Comparison of ENCODE assay signal across 8 cellular contexts in the genomic region with DNA sequence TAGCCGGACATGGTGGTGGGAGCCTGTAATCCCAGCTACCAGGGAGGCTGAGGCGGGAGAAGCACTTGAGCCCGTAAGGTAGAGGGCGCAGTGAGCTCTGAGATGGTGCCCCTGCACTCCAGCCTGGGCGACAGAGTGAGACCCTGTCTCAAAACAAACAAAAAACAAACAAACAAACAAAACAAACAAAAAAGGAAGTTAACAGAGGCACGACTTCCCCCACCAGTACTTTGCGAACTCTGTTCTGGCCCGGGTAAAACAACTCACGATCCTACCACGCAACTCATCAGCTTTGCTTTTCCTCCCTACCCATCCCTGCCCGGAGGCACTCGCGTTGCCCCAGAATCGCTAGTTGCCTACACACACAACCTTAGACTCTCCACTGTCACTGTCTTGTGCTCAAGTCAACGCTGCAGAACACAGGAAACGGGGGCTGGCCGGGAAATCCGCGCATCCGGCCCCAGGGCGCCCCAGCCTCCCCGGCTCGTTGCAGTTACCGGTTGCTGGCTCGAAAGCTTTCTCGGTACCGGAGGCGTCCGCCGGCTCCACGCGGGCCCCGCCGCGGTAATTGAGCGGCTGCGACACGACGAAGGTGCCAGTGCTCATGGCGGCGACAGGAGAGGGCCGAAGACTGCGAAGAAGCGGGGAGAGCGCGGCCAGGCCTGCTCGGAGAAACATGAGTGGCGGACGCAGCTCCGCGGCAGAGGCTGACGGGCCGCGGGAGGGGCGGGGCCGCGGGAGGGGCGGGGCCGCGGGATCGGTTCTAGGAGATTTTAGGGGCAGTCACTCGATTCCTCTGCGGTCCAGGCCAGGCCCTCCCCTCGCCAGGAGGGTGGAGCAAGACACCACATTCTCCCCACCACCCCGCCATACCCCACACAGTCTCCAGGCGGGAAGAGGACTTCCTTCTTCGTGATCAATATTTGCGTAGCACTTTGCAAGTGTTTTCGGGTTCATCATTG. TPM values are rescaled to one million over a fixed set of nuclear protein-coding genes. Genes with fewer than 3 reads are reported as not detected.
DNase-seq lines count a peak whose midpoint lies in the region; ATAC-seq and TF ChIP-seq lines count a peak whose summit lies in the region.

ALDH9A1 (minus strand) TSS at position 682 of the 962 bp plus-strand sequence; CDS start at position 678, 4 bp downstream.

- H3K4me1 ChIP-seq in breast epithelium (peaks cover 0 to 13% of the 10 kb centered on the region in 2 donors), smooth muscle cell (ENCODE audit: low read depth) (peaks cover 8% of the 10 kb centered on the region)

- H3K79me2 ChIP-seq in smooth muscle cell (ENCODE audit: low read depth), result peaks cover 7% of the 10 kb centered on the region

- H3K4me2 ChIP-seq in smooth muscle cell, result peak within 1 kb of the TSS; percentile 96

- H3K9ac ChIP-seq in smooth muscle cell (ENCODE audit: low read depth), result peak within 1 kb of the TSS; percentile 81

- peak within 1 kb of the TSS; percentile 95 for H3K27ac ChIP-seq in VCaP
- peak within 1 kb of the TSS; percentile 88 to 94 for H3K27ac ChIP-seq in breast epithelium
- peak within 1 kb of the TSS; percentile 95 for H3K27ac ChIP-seq in smooth muscle cell (ENCODE audit: low read depth)

- ATAC-seq in GM18909 (IDR thresholded peaks at IDR 0.05; ENCODE audit: poor library complexity, unreplicated experiment), result peak; percentile 93
- ATAC-seq in HG03159 (IDR thresholded peaks at IDR 0.05; ENCODE audit: unreplicated experiment), result peak; percentile 90

- H3K9me3 ChIP-seq in breast epithelium (no peaks in the 10 kb centered on the region), smooth muscle cell (replicated peaks; ENCODE audit: low read depth) (no peaks in the 10 kb centered on the region)

- peak; percentile 59 for TF ChIP-seq POLR2A in breast epithelium (IDR thresholded peaks at IDR 0.05)

- DNase-seq in AG09309 (ENCODE audit: low read depth), result no peak
- DNase-seq in NCI-H2196 treated with DMSO at 0.1 percent for 48 hours (lab: John Stamatoyannopoulos, UW; ENCODE audit: unreplicated experiment), result peak; percentile 73
- peak; percentile 83 to 84 for DNase-seq in breast epithelium (ENCODE audit: low spot score in 2 of 2)
- DNase-seq in iPS-NIHi11 (ENCODE audit: low spot score), result peak; percentile 94
- peak; percentile 79 for DNase-seq in smooth muscle cell (lab: John Stamatoyannopoulos, UW; ENCODE audit: unreplicated experiment)

- no peaks in the 10 kb centered on the region for H3K27me3 ChIP-seq in breast epithelium
- peaks cover 14% of the 10 kb centered on the region for H3K27me3 ChIP-seq in smooth muscle cell (ENCODE audit: low read depth)

- H3K4me3 ChIP-seq in AG09309 (ENCODE audit: control insufficient read depth, low read depth, low read length), result peak within 1 kb of the TSS; percentile 86
- peak within 1 kb of the TSS; percentile 68 to 77 (median 69) for H3K4me3 ChIP-seq in breast epithelium
- peak within 1 kb of the TSS; percentile 76 for H3K4me3 ChIP-seq in smooth muscle cell

- intact Hi-C loops in breast epithelium (cut with DNase I; ENCODE audit: low total_unique reads), result no loop called here

- peak within 1 kb of the TSS; percentile 84 for H2AFZ ChIP-seq in smooth muscle cell (ENCODE audit: low read depth)

- H3K36me3 ChIP-seq in breast epithelium (no peaks in the 10 kb centered on the region), smooth muscle cell (ENCODE audit: low read depth) (no peaks in the 10 kb centered on the region)

- peaks cover 19% of the 10 kb centered on the region for H4K20me1 ChIP-seq in smooth muscle cell (ENCODE audit: low read depth)

- WGBS in smooth muscle cell (ENCODE audit: low lambda C conversion rate), result 1% methylated on average over 66 of the region's 69 CpGs

- peaks cover 9% of the 10 kb centered on the region for H3F3A ChIP-seq in smooth muscle cell (ENCODE audit: low read depth)

- TF ChIP-seq CTCF in AG09309 (IDR thresholded peaks at IDR 0.05; ENCODE audit: control insufficient read depth, insufficient read depth, low read depth, low read length, missing control alignments) (peak; percentile 36), VCaP (conservative IDR thresholded peaks at IDR 0.05) (peak; percentile 64), breast epithelium (IDR thresholded peaks at IDR 0.05) (peak in 1 of 3 donors; percentile 11), smooth muscle cell (IDR thresholded peaks at IDR 0.05; ENCODE audit: borderline replicate concordance, insufficient read depth, poor library complexity, severe bottlenecking) (no peak)

RNA-seq across cellular contexts. Expression of gene ALDH9A1, which starts in this region (rescaled TPM):
- total RNA-seq in breast epithelium (100 to 1,000 TPM in 2 of 3 donors, 10 to 100 TPM in 1; 98.6 to 165 (median 110) TPM), smooth muscle cell (27.4 and 76.8 TPM in 2 replicates)
- polyA plus RNA-seq in smooth muscle cell, result 26.3 and 31.5 TPM in 2 replicates
